ENCODE assay signal across 15 cellular contexts in the genomic region with DNA sequence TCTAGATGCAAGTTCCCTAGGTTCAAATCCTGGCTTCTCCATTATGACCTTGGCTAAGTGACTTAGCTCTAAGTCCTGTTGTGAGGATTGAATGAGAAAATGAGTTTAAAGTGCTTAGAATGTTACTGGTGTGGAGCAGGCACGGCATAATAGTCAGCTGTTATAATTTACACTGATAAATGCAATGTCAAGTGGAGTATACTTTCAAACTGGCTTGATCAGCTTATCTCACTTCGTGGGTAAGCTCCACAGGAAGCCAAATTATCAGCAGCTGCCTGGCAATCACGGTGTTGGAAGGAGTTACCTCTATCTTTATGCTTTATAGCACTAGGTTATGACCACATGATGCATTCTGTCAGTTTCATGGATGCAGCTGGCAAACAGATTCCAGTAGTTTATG.
"Had no signal": no experiment of that assay in that cellular context is flagged by ENCODE, and none has a peak within 500 bp of the region (broad histone marks: within the 10 kb centered on the region; RNA-seq: fewer than 3 reads in every experiment).

No MANE protein-coding gene starts in this region.

- H3K4me3 ChIP-seq: gastrocnemius medialis, heart left ventricle, lung, thoracic aorta, upper lobe of left lung had no signal

- ATAC-seq: gastrocnemius medialis; heart left ventricle; left lobe of liver; stimulated activated naive B cell treated with anti-CD40 and anti-IgM and Interleukin-4, amounts not matched to agents 10 μg/mL and 1 μg/mL and 100 μg/mL, for 72 hours had no signal

- H3K9me3 ChIP-seq: gastrocnemius medialis, heart left ventricle, thoracic aorta, upper lobe of left lung had no signal

- H3K36me3 ChIP-seq: gastrocnemius medialis, heart left ventricle, thoracic aorta, upper lobe of left lung had no signal

- H3K27me3 ChIP-seq: gastrocnemius medialis, upper lobe of left lung had no signal

- H3K27ac ChIP-seq: gastrocnemius medialis, heart left ventricle, thoracic aorta, upper lobe of left lung, VCaP had no signal

- DNase-seq: activated CD4-positive, alpha-beta memory T cell treated with anti-CD3 and anti-CD28 coated beads for 36 hours; activated T-cell treated with anti-CD3 and anti-CD28 coated beads for 4 hours; effector CD4-positive, alpha-beta T cell; gastrocnemius medialis; heart left ventricle; kidney; midbrain; occipital lobe; stimulated activated naive B cell treated with anti-CD40 and anti-IgM and Interleukin-4, amounts not matched to agents 10 μg/mL and 1 μg/mL and 100 μg/mL, for 72 hours; T1000; upper lobe of left lung had no signal
